In genomic region chr6:135871296-135871695, GRCh38 we compare ENCODE assay signal across 1 cellular context.
TF ChIP-seq lines count a peak whose summit lies in the region.

No MANE protein-coding gene starts in this region.

TF ChIP-seq in H1, 55 proteins besides CTCF, POLR2A, EP300 and RAD21:
- no peak for TF ChIP-seq RBBP5 (IDR thresholded peaks at IDR 0.05; ENCODE audit: borderline replicate concordance, low read depth, low read length)
- TF ChIP-seq POU5F1 (IDR thresholded peaks at IDR 0.05; ENCODE audit: low read depth, low read length) = no peak
- TF ChIP-seq ATF2 (IDR thresholded peaks at IDR 0.05; ENCODE audit: low read length) = no peak
- no peak for TF ChIP-seq SP2 (IDR thresholded peaks at IDR 0.05; ENCODE audit: low read length)
